19 cellular contexts compared by ENCODE assay signal in the genomic region with DNA sequence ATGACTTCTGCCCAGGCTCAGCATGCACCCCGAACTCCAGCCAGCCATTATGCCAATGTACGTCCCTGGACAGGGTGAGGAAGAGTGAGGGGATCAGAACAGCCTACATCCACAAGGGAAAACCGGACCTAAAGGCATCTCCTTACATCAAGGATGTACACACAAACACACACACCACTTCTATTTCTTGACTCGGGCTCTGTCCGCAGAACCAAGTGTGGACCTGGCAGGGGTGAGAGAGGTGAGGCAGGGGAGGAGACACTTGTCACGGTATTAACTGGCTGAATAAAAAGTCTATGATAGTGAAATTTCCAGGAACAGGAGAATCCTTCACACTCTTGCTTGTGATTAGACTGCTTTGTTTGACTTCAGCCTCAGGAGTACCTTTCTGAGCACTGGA. TPM values are rescaled to one million over a fixed set of nuclear protein-coding genes. Genes with fewer than 3 reads are reported as not detected.
DNase-seq lines count a peak whose midpoint lies in the region; ATAC-seq and TF ChIP-seq lines count a peak whose summit lies in the region.
"Had no signal": no experiment of that assay in that cellular context is flagged by ENCODE, and none has a peak within 500 bp of the region (broad histone marks: within the 10 kb centered on the region; RNA-seq: fewer than 3 reads in every experiment).

No MANE protein-coding gene starts in this region.

- H3K9ac ChIP-seq in PC-3 (ENCODE audit: low read length): no peak overlapping the region
- H3K9ac ChIP-seq: neural progenitor cell had no signal

- H3K79me2 ChIP-seq in PC-3 (ENCODE audit: low read length): no peaks in the 10 kb centered on the region

- TF ChIP-seq POLR2A in heart left ventricle (IDR thresholded peaks at IDR 0.05) (no peak), gastroesophageal sphincter (IDR thresholded peaks at IDR 0.05) (peak; percentile 16 to 17)

- peak overlapping the region in 10 of 12 donors; percentile 13 to 81 (median 56) for H3K4me3 ChIP-seq in heart left ventricle
- H3K4me3 ChIP-seq in gastroesophageal sphincter: peak overlapping the region; percentile 67 to 98
- H3K4me3 ChIP-seq in psoas muscle: peak overlapping the region; percentile 84
- peak overlapping the region; percentile 55 for H3K4me3 ChIP-seq in urinary bladder (ENCODE audit: low read depth, low read length)
- H3K4me3 ChIP-seq in PC-3 (ENCODE audit: low read length): no peak overlapping the region
- H3K4me3 ChIP-seq: A549, neural progenitor cell had no signal

- no peak for TF ChIP-seq EP300 in gastroesophageal sphincter (IDR thresholded peaks at IDR 0.05)

- H3K36me3 ChIP-seq in heart left ventricle (no peaks in the 10 kb centered on the region), gastroesophageal sphincter (peaks cover 0 to 26% of the 10 kb centered on the region in 2 donors), psoas muscle (ENCODE audit: insufficient read depth in 1 of 2, low read depth in 1 of 2) (no peaks in the 10 kb centered on the region), urinary bladder (ENCODE audit: insufficient read depth) (no peaks in the 10 kb centered on the region), PC-3 (ENCODE audit: low read depth, low read length) (no peaks in the 10 kb centered on the region)
- H3K36me3 ChIP-seq: neural progenitor cell had no signal

- H3K9me2 ChIP-seq in PC-3 (replicated peaks; ENCODE audit: low read length): no peaks in the 10 kb centered on the region

- TF ChIP-seq CTCF in heart left ventricle (IDR thresholded peaks at IDR 0.05) (no peak), gastroesophageal sphincter (IDR thresholded peaks at IDR 0.05) (no peak), psoas muscle (IDR thresholded peaks at IDR 0.05) (no peak), PC-3 (conservative IDR thresholded peaks at IDR 0.05; ENCODE audit: low read depth, low read length) (no peak)

- H3K4me1 ChIP-seq in heart left ventricle (peaks cover 0 to 25% (median 5%) of the 10 kb centered on the region in 12 donors), gastroesophageal sphincter (peaks cover 0 to 46% (median 0%) of the 10 kb centered on the region in 3 donors), psoas muscle (peaks cover 25% of the 10 kb centered on the region), urinary bladder (ENCODE audit: insufficient read depth) (no peaks in the 10 kb centered on the region), PC-3 (ENCODE audit: insufficient read depth, low read length) (no peaks in the 10 kb centered on the region; the same call in 1 of the 2 replicates)
- H3K4me1 ChIP-seq: A549 had no signal

- H3K27me3 ChIP-seq in heart left ventricle (peaks cover 0 to 35% (median 0%) of the 10 kb centered on the region in 9 donors), gastroesophageal sphincter (no peaks in the 10 kb centered on the region), psoas muscle (ENCODE audit: insufficient read depth in 3 of 3, low read length in 2 of 3) (no peaks in the 10 kb centered on the region), PC-3 (ENCODE audit: low read length) (no peaks in the 10 kb centered on the region)

- no peaks in the 10 kb centered on the region for H3F3A ChIP-seq in PC-3 (ENCODE audit: low read length, unreplicated experiment)

- no peak overlapping the region for H2AFZ ChIP-seq in PC-3 (ENCODE audit: low read length)
- H2AFZ ChIP-seq: neural progenitor cell had no signal

- CTCF ChIA-PET in PC-3 (lab: Charles Lee): no interaction called here

- WGBS in heart left ventricle, 4 donors: 68 to 87% (median 79%) methylated on average over 6 of the region's 6 CpGs
- WGBS in gastroesophageal sphincter (ENCODE audit: low coverage in 1 of 2), 2 donors: 20 to 47% methylated on average over 2 to 6 of the region's 6 CpGs
- 33 to 57% (median 37%) methylated on average over 6 of the region's 6 CpGs for WGBS in psoas muscle, 3 donors
- WGBS in urinary bladder: 39% methylated on average over 6 of the region's 6 CpGs

- H3K4me2 ChIP-seq in PC-3 (ENCODE audit: low read length): no peak overlapping the region
- H3K4me2 ChIP-seq: A549, neural progenitor cell had no signal

- DNase-seq in heart left ventricle (no peak), Right ventricle myocardium superior (no peak), psoas muscle (no peak), cortex of kidney (lab: John Stamatoyannopoulos, UW) (no peak), PC-3 (no peak)
- no peak for DNase-seq in stimulated activated CD4-positive, alpha-beta T cell treated with anti-CD3 and anti-CD28 coated beads, Interleukin-4, amount 100 ng/mL, for 4 hours
- DNase-seq: activated CD4-positive, alpha-beta memory T cell treated with anti-CD3 and anti-CD28 coated beads, Interleukin-2, amount 10 ng/mL, durations not matched to agents 7 days and 5 days; CD4-positive, alpha-beta memory T cell; immature natural killer cell; Karpas-422; mesendoderm; NCI-H1105 treated with DMSO at 0.1 percent for 48 hours; NCI-H774; stimulated activated CD4-positive, alpha-beta T cell treated with anti-CD3 and anti-CD28 coated beads, Interleukin-4, amount 100 ng/mL, for 24 hours had no signal

- no TSS peak for BruUV-seq in PC-3 (replicated peaks; lab: Mats Ljungman, UMichigan)

- ATAC-seq in heart left ventricle: no peak
- no peak for ATAC-seq in Right ventricle myocardium superior (ENCODE audit: poor library complexity)
- ATAC-seq in gastroesophageal sphincter: no peak
- ATAC-seq in psoas muscle: no peak
- no peak for ATAC-seq in PC-3
- ATAC-seq: A549 had no signal

- peak overlapping the region in 3 of 12 donors; percentile 19 to 89 (median 27) for H3K27ac ChIP-seq in heart left ventricle
- peak overlapping the region; percentile 92 to 99 (median 95) for H3K27ac ChIP-seq in gastroesophageal sphincter
- H3K27ac ChIP-seq in psoas muscle: peak overlapping the region; percentile 86
- peak overlapping the region; percentile 46 for H3K27ac ChIP-seq in urinary bladder (ENCODE audit: low read depth)
- H3K27ac ChIP-seq in PC-3 (ENCODE audit: low read length): no peak overlapping the region
- H3K27ac ChIP-seq: A549, neural progenitor cell had no signal

- POLR2A ChIA-PET in PC-3 (lab: Charles Lee; ENCODE audit: unreplicated experiment): no interaction called here

- no peaks in the 10 kb centered on the region for H4K20me1 ChIP-seq in PC-3 (ENCODE audit: low read length)

- H3K9me3 ChIP-seq in heart left ventricle (no peaks in the 10 kb centered on the region), gastroesophageal sphincter (no peaks in the 10 kb centered on the region), psoas muscle (no peaks in the 10 kb centered on the region), PC-3 (ENCODE audit: low read length) (no peaks in the 10 kb centered on the region)
- H3K9me3 ChIP-seq: A549 had no signal

- intact Hi-C loops in heart left ventricle (cut with DNase I): loop anchor here in 3 of 10 donors (5.0 to 10.0 kb wide), 2 partner anchors 37 to 49 kb away; no protein-coding TSS in a partner anchor
- intact Hi-C loops in Right ventricle myocardium superior (cut with DNase I): no loop called here
- intact Hi-C loops in psoas muscle (cut with DNase I): no loop called here
- intact Hi-C loops in PC-3 (cut with micrococcal nuclease): no loop called here

RNA-seq across cellular contexts. Expression of a gene that starts 2.3 kb away (rescaled TPM):
- total RNA-seq in heart left ventricle: 10 to 100 TPM in 4 of 9 donors, 1 to 10 TPM in 5; 4.6 to 24.9 (median 10.0) TPM
- polyA plus RNA-seq in heart left ventricle: 10 to 100 TPM in 1 of 2 donors, 1 to 10 TPM in 1; 5.1 to 14.5 TPM
- 9.6 TPM for total RNA-seq in Right ventricle myocardium superior
- 1,000 to 10,000 TPM; 1,267 to 1,570 (median 1,475) TPM for total RNA-seq in gastroesophageal sphincter
- 10 to 100 TPM; 12.8 to 45.4 (median 24.6) TPM for total RNA-seq in psoas muscle
- polyA plus RNA-seq in psoas muscle: 10 to 100 TPM in 2 of 3 donors, 1 to 10 TPM in 1; 4.9 to 15.5 (median 11.4) TPM
- total RNA-seq in urinary bladder: 71.7 TPM
- 731 TPM for polyA plus RNA-seq in urinary bladder
- total RNA-seq in PC-3 (2014; rRNA removed): 0.06 and 0.07 TPM in 2 replicates
- total RNA-seq: activated CD4-positive, alpha-beta memory T cell treated with anti-CD3 and anti-CD28 coated beads, Interleukin-2, amount 10 ng/mL, durations not matched to agents 7 days and 5 days; CD4-positive, alpha-beta memory T cell; Daoy had no signal
- polyA plus RNA-seq: A549; CD4-positive, alpha-beta memory T cell; immature natural killer cell had no signal

RNA-seq across cellular contexts. Expression of a gene that starts 11.3 kb away (rescaled TPM):
- total RNA-seq in heart left ventricle: 100 to 1,000 TPM in 3 of 9 donors, 10 to 100 TPM in 6; 31.7 to 120 (median 86.0) TPM
- polyA plus RNA-seq in heart left ventricle: 100 to 1,000 TPM in 1 of 2 donors, 10 to 100 TPM in 1; 50.7 to 151 TPM
- 76.5 TPM for total RNA-seq in Right ventricle myocardium superior
- 10 to 100 TPM; 37.8 to 40.9 (median 38.5) TPM for total RNA-seq in gastroesophageal sphincter
- 100 to 1,000 TPM in 1 of 4 donors, 10 to 100 TPM in 3; 45.4 to 132 (median 68.4) TPM for total RNA-seq in psoas muscle
- polyA plus RNA-seq in psoas muscle: 100 to 1,000 TPM in 2 of 3 donors, 10 to 100 TPM in 1; 79.6 to 176 (median 163) TPM
- total RNA-seq in urinary bladder: 27.2 TPM
- 42.0 TPM for polyA plus RNA-seq in urinary bladder
- total RNA-seq in PC-3 (2014; rRNA removed): 50.9 and 57.7 TPM in 2 replicates

RNA-seq across cellular contexts. Expression of a gene that starts 38.4 kb away (rescaled TPM):
- 10 to 100 TPM; 14.1 to 36.2 (median 18.1) TPM for total RNA-seq in heart left ventricle
- 10 to 100 TPM; 12.4 to 14.3 TPM for polyA plus RNA-seq in heart left ventricle
- total RNA-seq in Right ventricle myocardium superior: 15.4 TPM
- 10 to 100 TPM; 23.0 to 40.0 (median 34.7) TPM for total RNA-seq in gastroesophageal sphincter
- 10 to 100 TPM; 12.8 to 18.7 (median 14.6) TPM for total RNA-seq in psoas muscle
- polyA plus RNA-seq in psoas muscle: 10 to 100 TPM in 1 of 3 donors, 1 to 10 TPM in 2; 6.2 to 16.9 (median 9.7) TPM
- 24.0 TPM for total RNA-seq in urinary bladder
- polyA plus RNA-seq in urinary bladder: 31.6 TPM
- 64.7 and 74.8 TPM in 2 replicates for total RNA-seq in PC-3 (2014; rRNA removed)

RNA-seq across cellular contexts. Expression of a gene that starts 55.3 kb away (rescaled TPM):
- total RNA-seq in heart left ventricle (100 to 1,000 TPM in 6 of 9 donors, 10 to 100 TPM in 3; 66.5 to 262 (median 133) TPM), Right ventricle myocardium superior (162 TPM), gastroesophageal sphincter (10 to 100 TPM; 18.9 to 35.8 (median 29.3) TPM), psoas muscle (100 to 1,000 TPM; 105 to 157 (median 137) TPM), urinary bladder (10.1 TPM), PC-3 (2014; rRNA removed) (12.4 and 14.3 TPM in 2 replicates)
- polyA plus RNA-seq in heart left ventricle (100 to 1,000 TPM in 1 of 2 donors, 10 to 100 TPM in 1; 53.2 to 101 TPM), psoas muscle (100 to 1,000 TPM in 2 of 3 donors, 10 to 100 TPM in 1; 74.8 to 264 (median 151) TPM), urinary bladder (32.7 TPM)

Comparison
In these comparisons a context has a peak if more than half of its experiments do, and no peak if none do; other contexts are left out.
1. POLR2A ChIP-seq: peak in gastroesophageal sphincter (2 of 2); none in heart left ventricle (0 of 2).
2. RNA of a gene that starts 2.3 kb away (total RNA-seq): 1,267 to 1,570 TPM in gastroesophageal sphincter; 71.7 TPM in urinary bladder (single experiment), 12.8 to 45.4 TPM in psoas muscle, 4.6 to 24.9 TPM in heart left ventricle, 9.6 TPM in Right ventricle myocardium superior (single experiment) and 0.06 to 0.07 TPM in PC-3; every median in the first group is over 10 times any median in the second.